Comparison of ENCODE assay signal across 15 cellular contexts in genomic region chr2:166627893-166628292, GRCh38.
DNase-seq lines count a peak whose midpoint lies in the region; ATAC-seq and TF ChIP-seq lines count a peak whose summit lies in the region.
"Had no signal": no experiment of that assay in that cellular context is flagged by ENCODE, and none has a peak within 500 bp of the region (broad histone marks: within the 10 kb centered on the region; RNA-seq: fewer than 3 reads in every experiment).

No MANE protein-coding gene starts in this region.

- H3K27ac ChIP-seq in right atrium auricular region, result no peak overlapping the region

- no peak for DNase-seq in Right ventricle myocardium superior
- DNase-seq in right atrium auricular region (ENCODE audit: low spot score), result no peak
- DNase-seq in adipocyte (ENCODE audit: low read depth), result peak; percentile 7
- no peak for DNase-seq in stimulated activated naive B cell treated with anti-CD40 and anti-IgM and Interleukin-4, amounts not matched to agents 10 μg/mL and 1 μg/mL and 100 μg/mL, for 72 hours
- DNase-seq in activated CD4-positive, alpha-beta T cell treated with anti-CD3 and anti-CD28 coated beads, Interleukin-2, amount 50 U/mL, for 4 hours, result no peak
- DNase-seq in amygdala (lab: John Stamatoyannopoulos, UW), result no peak
- no peak for DNase-seq in mesothelial cell of epicardium (ENCODE audit: low spot score in 2 of 2, unreplicated experiment in 2 of 2)
- DNase-seq: activated naive CD8-positive, alpha-beta T cell treated with anti-CD3 and anti-CD28 coated beads, Interleukin-2, amount 10 ng/mL, durations not matched to agents 7 days and 5 days; activated T-cell treated with anti-CD3 and anti-CD28 coated beads for 4 hours; glutamatergic neuron; kidney glomerular epithelial cell; NCI-H1092 treated with DMSO at 0.1 percent for 48 hours; posterior cingulate gyrus; T-helper 1 cell had no signal

- H3K27ac Mint-ChIP-seq in stimulated activated naive B cell treated with anti-CD40 and anti-IgM and Interleukin-4, amounts not matched to agents 10 μg/mL and 1 μg/mL and 100 μg/mL, for 72 hours, result no peak overlapping the region
- H3K27ac Mint-ChIP-seq in mesothelial cell of epicardium, result no peak overlapping the region
- H3K27ac Mint-ChIP-seq: activated naive CD8-positive, alpha-beta T cell treated with anti-CD3 and anti-CD28 coated beads, Interleukin-2, amount 10 ng/mL, durations not matched to agents 7 days and 5 days had no signal

- no peak overlapping the region for H3K9ac ChIP-seq in adipocyte (ENCODE audit: low read length)

- H3K36me3 ChIP-seq in right atrium auricular region, result no peaks in the 10 kb centered on the region
- H3K36me3 ChIP-seq in adipocyte (ENCODE audit: control insufficient read depth, insufficient read depth, low read length, severe bottlenecking), result no peaks in the 10 kb centered on the region

- H3K4me1 ChIP-seq in right atrium auricular region (no peaks in the 10 kb centered on the region), adipocyte (ENCODE audit: control insufficient read depth, insufficient read depth, low read length) (peaks cover 1% of the 10 kb centered on the region)

- H3K36me3 Mint-ChIP-seq in stimulated activated naive B cell treated with anti-CD40 and anti-IgM and Interleukin-4, amounts not matched to agents 10 μg/mL and 1 μg/mL and 100 μg/mL, for 72 hours, result no peaks in the 10 kb centered on the region
- H3K36me3 Mint-ChIP-seq in mesothelial cell of epicardium, result no peaks in the 10 kb centered on the region
- H3K36me3 Mint-ChIP-seq: activated naive CD8-positive, alpha-beta T cell treated with anti-CD3 and anti-CD28 coated beads, Interleukin-2, amount 10 ng/mL, durations not matched to agents 7 days and 5 days had no signal

- peaks cover 0 to 12% of the 10 kb centered on the region in 2 donors for H3K9me3 ChIP-seq in right atrium auricular region
- peaks cover 8% of the 10 kb centered on the region for H3K9me3 ChIP-seq in adipocyte (ENCODE audit: control insufficient read depth, low read length)

- H3K9me3 Mint-ChIP-seq in stimulated activated naive B cell treated with anti-CD40 and anti-IgM and Interleukin-4, amounts not matched to agents 10 μg/mL and 1 μg/mL and 100 μg/mL, for 72 hours, result peaks cover 0 to 13% of the 10 kb centered on the region in 2 donors
- peaks cover 50% of the 10 kb centered on the region for H3K9me3 Mint-ChIP-seq in mesothelial cell of epicardium
- H3K9me3 Mint-ChIP-seq: activated naive CD8-positive, alpha-beta T cell treated with anti-CD3 and anti-CD28 coated beads, Interleukin-2, amount 10 ng/mL, durations not matched to agents 7 days and 5 days had no signal

- H3K27me3 ChIP-seq in right atrium auricular region, result no peaks in the 10 kb centered on the region
- H3K27me3 ChIP-seq in adipocyte (replicated peaks; ENCODE audit: control insufficient read depth, insufficient read depth, low read length), result no peaks in the 10 kb centered on the region

- no peak overlapping the region for H3K4me3 ChIP-seq in right atrium auricular region
- no peak overlapping the region for H3K4me3 ChIP-seq in adipocyte (ENCODE audit: low read length)

- intact Hi-C loops in Right ventricle myocardium superior (cut with DNase I), result no loop called here

- no peak overlapping the region for H3K4me3 Mint-ChIP-seq in stimulated activated naive B cell treated with anti-CD40 and anti-IgM and Interleukin-4, amounts not matched to agents 10 μg/mL and 1 μg/mL and 100 μg/mL, for 72 hours
- no peak overlapping the region for H3K4me3 Mint-ChIP-seq in mesothelial cell of epicardium
- H3K4me3 Mint-ChIP-seq: activated naive CD8-positive, alpha-beta T cell treated with anti-CD3 and anti-CD28 coated beads, Interleukin-2, amount 10 ng/mL, durations not matched to agents 7 days and 5 days had no signal

- TF ChIP-seq CTCF in right atrium auricular region (IDR thresholded peaks at IDR 0.05), result peak in 1 of 2 donors; percentile 41
- no peak for TF ChIP-seq CTCF in mesothelial cell of epicardium (IDR thresholded peaks at IDR 0.05; ENCODE audit: unreplicated experiment)

- H3K27me3 Mint-ChIP-seq in stimulated activated naive B cell treated with anti-CD40 and anti-IgM and Interleukin-4, amounts not matched to agents 10 μg/mL and 1 μg/mL and 100 μg/mL, for 72 hours, result peaks cover 0 to 4% of the 10 kb centered on the region in 2 donors
- no peaks in the 10 kb centered on the region for H3K27me3 Mint-ChIP-seq in mesothelial cell of epicardium (ENCODE audit: low read depth)

- ATAC-seq in Right ventricle myocardium superior (ENCODE audit: poor library complexity), result peak; percentile 88
- peak; percentile 67 for ATAC-seq in HG03520 (IDR thresholded peaks at IDR 0.05; ENCODE audit: unreplicated experiment)
- ATAC-seq in stimulated activated naive B cell treated with anti-CD40 and anti-IgM and Interleukin-4, amounts not matched to agents 10 μg/mL and 1 μg/mL and 100 μg/mL, for 72 hours (replicated peaks), result peak; percentile 43 to 55

- peaks cover 4 to 10% of the 10 kb centered on the region in 2 donors for H3K4me1 Mint-ChIP-seq in stimulated activated naive B cell treated with anti-CD40 and anti-IgM and Interleukin-4, amounts not matched to agents 10 μg/mL and 1 μg/mL and 100 μg/mL, for 72 hours
- H3K4me1 Mint-ChIP-seq in mesothelial cell of epicardium, result no peaks in the 10 kb centered on the region
- H3K4me1 Mint-ChIP-seq: activated naive CD8-positive, alpha-beta T cell treated with anti-CD3 and anti-CD28 coated beads, Interleukin-2, amount 10 ng/mL, durations not matched to agents 7 days and 5 days had no signal
